ENCODE assay signal across 1 cellular context in the genomic region with DNA sequence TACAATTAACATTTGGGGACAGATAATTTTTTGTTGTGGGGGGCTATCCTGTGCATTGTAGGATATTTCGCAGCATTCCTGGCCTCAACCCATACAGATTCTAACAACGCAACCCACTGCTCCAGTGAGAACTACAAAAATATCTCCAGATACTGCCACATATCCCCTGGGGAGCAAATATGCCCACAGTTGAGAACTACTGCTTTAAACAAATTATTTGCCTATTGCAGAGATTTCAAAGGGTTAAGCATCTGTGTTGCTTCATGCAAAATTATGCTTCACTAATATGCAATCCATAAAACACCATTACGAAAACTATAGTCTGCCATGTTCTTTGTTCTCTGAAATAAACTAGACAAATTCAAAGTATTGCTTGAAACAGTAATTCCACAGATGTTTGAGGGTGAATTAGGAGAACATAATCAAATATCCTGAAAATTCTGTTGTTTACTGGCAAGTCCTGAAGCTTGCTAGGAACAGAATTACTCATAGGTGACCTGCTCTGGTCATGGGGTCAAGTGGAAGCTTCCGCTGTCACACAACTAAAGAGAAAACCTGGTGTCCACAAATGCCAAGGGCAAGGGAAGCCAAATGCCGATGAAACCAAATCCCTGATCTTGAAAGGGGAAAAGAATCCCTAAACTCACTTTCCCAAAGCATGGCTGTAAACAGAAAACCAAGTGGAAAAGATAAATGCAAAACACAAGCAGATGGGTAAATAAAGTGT.
TF ChIP-seq lines count a peak whose summit lies in the region.

No MANE protein-coding gene starts in this region.

TF ChIP-seq in HepG2, 621 proteins besides CTCF, POLR2A, EP300 and RAD21 (continued from another document and continues in another):
- TF ChIP-seq, protein P1, sequence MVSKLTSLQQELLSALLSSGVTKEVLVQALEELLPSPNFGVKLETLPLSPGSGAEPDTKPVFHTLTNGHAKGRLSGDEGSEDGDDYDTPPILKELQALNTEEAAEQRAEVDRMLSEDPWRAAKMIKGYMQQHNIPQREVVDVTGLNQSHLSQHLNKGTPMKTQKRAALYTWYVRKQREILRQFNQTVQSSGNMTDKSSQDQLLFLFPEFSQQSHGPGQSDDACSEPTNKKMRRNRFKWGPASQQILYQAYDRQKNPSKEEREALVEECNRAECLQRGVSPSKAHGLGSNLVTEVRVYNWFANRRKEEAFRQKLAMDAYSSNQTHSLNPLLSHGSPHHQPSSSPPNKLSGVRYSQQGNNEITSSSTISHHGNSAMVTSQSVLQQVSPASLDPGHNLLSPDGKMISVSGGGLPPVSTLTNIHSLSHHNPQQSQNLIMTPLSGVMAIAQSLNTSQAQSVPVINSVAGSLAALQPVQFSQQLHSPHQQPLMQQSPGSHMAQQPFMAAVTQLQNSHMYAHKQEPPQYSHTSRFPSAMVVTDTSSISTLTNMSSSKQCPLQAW (CRISPR knock-in tag; IDR thresholded peaks at IDR 0.05), result 0 out of 2 replicates have a peak, but pooled peaks have one; percentile 25
- TF ChIP-seq, protein P2, sequence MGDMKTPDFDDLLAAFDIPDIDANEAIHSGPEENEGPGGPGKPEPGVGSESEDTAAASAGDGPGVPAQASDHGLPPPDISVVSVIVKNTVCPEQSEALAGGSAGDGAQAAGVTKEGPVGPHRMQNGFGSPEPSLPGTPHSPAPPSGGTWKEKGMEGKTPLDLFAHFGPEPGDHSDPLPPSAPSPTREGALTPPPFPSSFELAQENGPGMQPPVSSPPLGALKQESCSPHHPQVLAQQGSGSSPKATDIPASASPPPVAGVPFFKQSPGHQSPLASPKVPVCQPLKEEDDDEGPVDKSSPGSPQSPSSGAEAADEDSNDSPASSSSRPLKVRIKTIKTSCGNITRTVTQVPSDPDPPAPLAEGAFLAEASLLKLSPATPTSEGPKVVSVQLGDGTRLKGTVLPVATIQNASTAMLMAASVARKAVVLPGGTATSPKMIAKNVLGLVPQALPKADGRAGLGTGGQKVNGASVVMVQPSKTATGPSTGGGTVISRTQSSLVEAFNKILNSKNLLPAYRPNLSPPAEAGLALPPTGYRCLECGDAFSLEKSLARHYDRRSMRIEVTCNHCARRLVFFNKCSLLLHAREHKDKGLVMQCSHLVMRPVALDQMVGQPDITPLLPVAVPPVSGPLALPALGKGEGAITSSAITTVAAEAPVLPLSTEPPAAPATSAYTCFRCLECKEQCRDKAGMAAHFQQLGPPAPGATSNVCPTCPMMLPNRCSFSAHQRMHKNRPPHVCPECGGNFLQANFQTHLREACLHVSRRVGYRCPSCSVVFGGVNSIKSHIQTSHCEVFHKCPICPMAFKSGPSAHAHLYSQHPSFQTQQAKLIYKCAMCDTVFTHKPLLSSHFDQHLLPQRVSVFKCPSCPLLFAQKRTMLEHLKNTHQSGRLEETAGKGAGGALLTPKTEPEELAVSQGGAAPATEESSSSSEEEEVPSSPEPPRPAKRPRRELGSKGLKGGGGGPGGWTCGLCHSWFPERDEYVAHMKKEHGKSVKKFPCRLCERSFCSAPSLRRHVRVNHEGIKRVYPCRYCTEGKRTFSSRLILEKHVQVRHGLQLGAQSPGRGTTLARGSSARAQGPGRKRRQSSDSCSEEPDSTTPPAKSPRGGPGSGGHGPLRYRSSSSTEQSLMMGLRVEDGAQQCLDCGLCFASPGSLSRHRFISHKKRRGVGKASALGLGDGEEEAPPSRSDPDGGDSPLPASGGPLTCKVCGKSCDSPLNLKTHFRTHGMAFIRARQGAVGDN (CRISPR knock-in tag; IDR thresholded peaks at IDR 0.05), result no peak
- 0 out of 2 replicates have a peak, but pooled peaks have one; percentile 46 for TF ChIP-seq NKX3-1 (CRISPR knock-in tag; IDR thresholded peaks at IDR 0.05)
- TF ChIP-seq, protein P3, sequence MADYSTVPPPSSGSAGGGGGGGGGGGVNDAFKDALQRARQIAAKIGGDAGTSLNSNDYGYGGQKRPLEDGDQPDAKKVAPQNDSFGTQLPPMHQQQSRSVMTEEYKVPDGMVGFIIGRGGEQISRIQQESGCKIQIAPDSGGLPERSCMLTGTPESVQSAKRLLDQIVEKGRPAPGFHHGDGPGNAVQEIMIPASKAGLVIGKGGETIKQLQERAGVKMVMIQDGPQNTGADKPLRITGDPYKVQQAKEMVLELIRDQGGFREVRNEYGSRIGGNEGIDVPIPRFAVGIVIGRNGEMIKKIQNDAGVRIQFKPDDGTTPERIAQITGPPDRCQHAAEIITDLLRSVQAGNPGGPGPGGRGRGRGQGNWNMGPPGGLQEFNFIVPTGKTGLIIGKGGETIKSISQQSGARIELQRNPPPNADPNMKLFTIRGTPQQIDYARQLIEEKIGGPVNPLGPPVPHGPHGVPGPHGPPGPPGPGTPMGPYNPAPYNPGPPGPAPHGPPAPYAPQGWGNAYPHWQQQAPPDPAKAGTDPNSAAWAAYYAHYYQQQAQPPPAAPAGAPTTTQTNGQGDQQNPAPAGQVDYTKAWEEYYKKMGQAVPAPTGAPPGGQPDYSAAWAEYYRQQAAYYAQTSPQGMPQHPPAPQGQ (CRISPR knock-in tag; IDR thresholded peaks at IDR 0.05; ENCODE audit: borderline replicate concordance), result no peak
- TF ChIP-seq NR2F1 (CRISPR knock-in tag; IDR thresholded peaks at IDR 0.05), result peak; percentile 88 to 89
- TF ChIP-seq, protein P4, sequence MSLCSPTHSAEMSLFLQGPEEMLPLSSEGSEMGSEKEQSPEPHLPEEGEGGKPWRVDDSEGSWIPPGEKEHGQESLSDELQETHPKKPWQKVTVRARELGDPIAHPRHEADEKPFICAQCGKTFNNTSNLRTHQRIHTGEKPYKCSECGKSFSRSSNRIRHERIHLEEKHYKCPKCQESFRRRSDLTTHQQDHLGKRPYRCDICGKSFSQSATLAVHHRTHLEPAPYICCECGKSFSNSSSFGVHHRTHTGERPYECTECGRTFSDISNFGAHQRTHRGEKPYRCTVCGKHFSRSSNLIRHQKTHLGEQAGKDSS (CRISPR knock-in tag; IDR thresholded peaks at IDR 0.05; ENCODE audit: borderline replicate concordance, low read depth), result no peak
- TF ChIP-seq LCORL (IDR thresholded peaks at IDR 0.05), result no peak
- TF ChIP-seq LCORL (CRISPR knock-in tag; IDR thresholded peaks at IDR 0.05), result no peak
- TF ChIP-seq, protein P5, sequence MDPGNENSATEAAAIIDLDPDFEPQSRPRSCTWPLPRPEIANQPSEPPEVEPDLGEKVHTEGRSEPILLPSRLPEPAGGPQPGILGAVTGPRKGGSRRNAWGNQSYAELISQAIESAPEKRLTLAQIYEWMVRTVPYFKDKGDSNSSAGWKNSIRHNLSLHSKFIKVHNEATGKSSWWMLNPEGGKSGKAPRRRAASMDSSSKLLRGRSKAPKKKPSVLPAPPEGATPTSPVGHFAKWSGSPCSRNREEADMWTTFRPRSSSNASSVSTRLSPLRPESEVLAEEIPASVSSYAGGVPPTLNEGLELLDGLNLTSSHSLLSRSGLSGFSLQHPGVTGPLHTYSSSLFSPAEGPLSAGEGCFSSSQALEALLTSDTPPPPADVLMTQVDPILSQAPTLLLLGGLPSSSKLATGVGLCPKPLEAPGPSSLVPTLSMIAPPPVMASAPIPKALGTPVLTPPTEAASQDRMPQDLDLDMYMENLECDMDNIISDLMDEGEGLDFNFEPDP (CRISPR knock-in tag; conservative IDR thresholded peaks at IDR 0.05), result no peak
- no peak for TF ChIP-seq ZIK1 (CRISPR knock-in tag; IDR thresholded peaks at IDR 0.05; ENCODE audit: borderline replicate concordance, low read depth)
- no peak for TF ChIP-seq ZNF430 (CRISPR knock-in tag; IDR thresholded peaks at IDR 0.05)
- TF ChIP-seq ZKSCAN1 (IDR thresholded peaks at IDR 0.05; ENCODE audit: low read length), result no peak
- peak; percentile 56; the same call in 1 of the 2 replicates for TF ChIP-seq SIX1 (CRISPR knock-in tag; IDR thresholded peaks at IDR 0.05; ENCODE audit: borderline replicate concordance)
- TF ChIP-seq PPARG (CRISPR knock-in tag; conservative IDR thresholded peaks at IDR 0.05), result peak; percentile 69; the same call in 1 of the 2 replicates
- TF ChIP-seq HMG20A (CRISPR knock-in tag; IDR thresholded peaks at IDR 0.05; ENCODE audit: borderline replicate concordance), result peak; percentile 75; the same call in 1 of the 2 replicates
- TF ChIP-seq NR2F2 (IDR thresholded peaks at IDR 0.05; ENCODE audit: borderline replicate concordance, low read depth), result peak; percentile 93
- TF ChIP-seq, protein P6, sequence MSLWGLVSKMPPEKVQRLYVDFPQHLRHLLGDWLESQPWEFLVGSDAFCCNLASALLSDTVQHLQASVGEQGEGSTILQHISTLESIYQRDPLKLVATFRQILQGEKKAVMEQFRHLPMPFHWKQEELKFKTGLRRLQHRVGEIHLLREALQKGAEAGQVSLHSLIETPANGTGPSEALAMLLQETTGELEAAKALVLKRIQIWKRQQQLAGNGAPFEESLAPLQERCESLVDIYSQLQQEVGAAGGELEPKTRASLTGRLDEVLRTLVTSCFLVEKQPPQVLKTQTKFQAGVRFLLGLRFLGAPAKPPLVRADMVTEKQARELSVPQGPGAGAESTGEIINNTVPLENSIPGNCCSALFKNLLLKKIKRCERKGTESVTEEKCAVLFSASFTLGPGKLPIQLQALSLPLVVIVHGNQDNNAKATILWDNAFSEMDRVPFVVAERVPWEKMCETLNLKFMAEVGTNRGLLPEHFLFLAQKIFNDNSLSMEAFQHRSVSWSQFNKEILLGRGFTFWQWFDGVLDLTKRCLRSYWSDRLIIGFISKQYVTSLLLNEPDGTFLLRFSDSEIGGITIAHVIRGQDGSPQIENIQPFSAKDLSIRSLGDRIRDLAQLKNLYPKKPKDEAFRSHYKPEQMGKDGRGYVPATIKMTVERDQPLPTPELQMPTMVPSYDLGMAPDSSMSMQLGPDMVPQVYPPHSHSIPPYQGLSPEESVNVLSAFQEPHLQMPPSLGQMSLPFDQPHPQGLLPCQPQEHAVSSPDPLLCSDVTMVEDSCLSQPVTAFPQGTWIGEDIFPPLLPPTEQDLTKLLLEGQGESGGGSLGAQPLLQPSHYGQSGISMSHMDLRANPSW (CRISPR knock-in tag; IDR thresholded peaks at IDR 0.05; ENCODE audit: borderline replicate concordance), result no peak
- TF ChIP-seq JUND (CRISPR knock-in tag; IDR thresholded peaks at IDR 0.05), result no peak
- peak; percentile 61 for TF ChIP-seq TCF7 (IDR thresholded peaks at IDR 0.05; ENCODE audit: low read depth)
- no peak for TF ChIP-seq ZNF260 (CRISPR knock-in tag; IDR thresholded peaks at IDR 0.05; ENCODE audit: borderline replicate concordance, low read depth)
- TF ChIP-seq TCF12 (IDR thresholded peaks at IDR 0.05), result no peak
- TF ChIP-seq TCF12 (CRISPR knock-in tag; IDR thresholded peaks at IDR 0.05), result no peak
- TF ChIP-seq ZNF451 (CRISPR knock-in tag; IDR thresholded peaks at IDR 0.05), result no peak
- no peak for TF ChIP-seq IKZF1 (IDR thresholded peaks at IDR 0.05)
- TF ChIP-seq, protein P7, sequence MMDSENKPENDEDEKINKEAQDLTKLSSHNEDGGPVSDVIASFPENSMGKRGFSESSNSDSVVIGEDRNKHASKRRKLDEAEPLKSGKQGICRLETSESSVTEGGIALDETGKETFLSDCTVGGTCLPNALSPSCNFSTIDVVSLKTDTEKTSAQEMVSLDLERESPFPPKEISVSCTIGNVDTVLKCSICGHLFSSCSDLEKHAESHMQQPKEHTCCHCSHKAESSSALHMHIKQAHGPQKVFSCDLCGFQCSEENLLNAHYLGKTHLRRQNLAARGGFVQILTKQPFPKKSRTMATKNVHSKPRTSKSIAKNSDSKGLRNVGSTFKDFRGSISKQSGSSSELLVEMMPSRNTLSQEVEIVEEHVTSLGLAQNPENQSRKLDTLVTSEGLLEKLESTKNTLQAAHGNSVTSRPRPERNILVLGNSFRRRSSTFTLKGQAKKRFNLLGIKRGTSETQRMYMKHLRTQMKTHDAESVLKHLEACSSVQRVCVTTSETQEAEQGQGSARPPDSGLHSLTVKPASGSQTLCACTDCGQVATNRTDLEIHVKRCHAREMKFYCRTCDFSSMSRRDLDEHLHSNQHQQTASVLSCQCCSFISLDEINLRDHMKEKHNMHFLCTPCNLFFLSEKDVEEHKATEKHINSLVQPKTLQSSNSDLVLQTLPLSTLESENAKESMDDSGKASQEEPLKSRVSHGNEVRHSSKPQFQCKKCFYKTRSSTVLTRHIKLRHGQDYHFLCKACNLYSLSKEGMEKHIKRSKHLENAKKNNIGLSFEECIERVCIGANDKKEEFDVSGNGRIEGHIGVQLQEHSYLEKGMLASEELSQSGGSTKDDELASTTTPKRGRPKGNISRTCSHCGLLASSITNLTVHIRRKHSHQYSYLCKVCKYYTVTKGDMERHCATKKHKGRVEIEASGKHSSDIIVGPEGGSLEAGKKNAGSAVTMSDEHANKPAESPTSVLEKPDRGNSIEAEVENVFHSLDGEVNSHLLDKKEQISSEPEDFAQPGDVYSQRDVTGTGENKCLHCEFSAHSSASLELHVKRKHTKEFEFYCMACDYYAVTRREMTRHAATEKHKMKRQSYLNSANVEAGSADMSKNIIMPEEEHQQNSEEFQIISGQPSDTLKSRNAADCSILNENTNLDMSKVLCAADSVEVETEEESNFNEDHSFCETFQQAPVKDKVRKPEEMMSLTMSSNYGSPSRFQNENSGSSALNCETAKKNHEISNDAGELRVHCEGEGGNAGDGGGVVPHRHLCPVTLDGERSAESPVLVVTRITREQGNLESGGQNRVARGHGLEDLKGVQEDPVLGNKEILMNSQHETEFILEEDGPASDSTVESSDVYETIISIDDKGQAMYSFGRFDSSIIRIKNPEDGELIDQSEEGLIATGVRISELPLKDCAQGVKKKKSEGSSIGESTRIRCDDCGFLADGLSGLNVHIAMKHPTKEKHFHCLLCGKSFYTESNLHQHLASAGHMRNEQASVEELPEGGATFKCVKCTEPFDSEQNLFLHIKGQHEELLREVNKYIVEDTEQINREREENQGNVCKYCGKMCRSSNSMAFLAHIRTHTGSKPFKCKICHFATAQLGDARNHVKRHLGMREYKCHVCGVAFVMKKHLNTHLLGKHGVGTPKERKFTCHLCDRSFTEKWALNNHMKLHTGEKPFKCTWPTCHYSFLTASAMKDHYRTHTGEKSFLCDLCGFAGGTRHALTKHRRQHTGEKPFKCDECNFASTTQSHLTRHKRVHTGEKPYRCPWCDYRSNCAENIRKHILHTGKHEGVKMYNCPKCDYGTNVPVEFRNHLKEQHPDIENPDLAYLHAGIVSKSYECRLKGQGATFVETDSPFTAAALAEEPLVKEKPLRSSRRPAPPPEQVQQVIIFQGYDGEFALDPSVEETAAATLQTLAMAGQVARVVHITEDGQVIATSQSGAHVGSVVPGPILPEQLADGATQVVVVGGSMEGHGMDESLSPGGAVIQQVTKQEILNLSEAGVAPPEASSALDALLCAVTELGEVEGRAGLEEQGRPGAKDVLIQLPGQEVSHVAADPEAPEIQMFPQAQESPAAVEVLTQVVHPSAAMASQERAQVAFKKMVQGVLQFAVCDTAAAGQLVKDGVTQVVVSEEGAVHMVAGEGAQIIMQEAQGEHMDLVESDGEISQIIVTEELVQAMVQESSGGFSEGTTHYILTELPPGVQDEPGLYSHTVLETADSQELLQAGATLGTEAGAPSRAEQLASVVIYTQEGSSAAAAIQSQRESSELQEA (CRISPR knock-in tag; IDR thresholded peaks at IDR 0.05; ENCODE audit: not compliant biosample characterization), result no peak
- peak; percentile 53; the same call in 1 of the 2 replicates for TF ChIP-seq ISL2 (CRISPR knock-in tag; IDR thresholded peaks at IDR 0.05)
- TF ChIP-seq SRSF4 (IDR thresholded peaks at IDR 0.05; ENCODE audit: low read depth, low read length, poor library complexity, severe bottlenecking), result no peak
